In the genomic region with DNA sequence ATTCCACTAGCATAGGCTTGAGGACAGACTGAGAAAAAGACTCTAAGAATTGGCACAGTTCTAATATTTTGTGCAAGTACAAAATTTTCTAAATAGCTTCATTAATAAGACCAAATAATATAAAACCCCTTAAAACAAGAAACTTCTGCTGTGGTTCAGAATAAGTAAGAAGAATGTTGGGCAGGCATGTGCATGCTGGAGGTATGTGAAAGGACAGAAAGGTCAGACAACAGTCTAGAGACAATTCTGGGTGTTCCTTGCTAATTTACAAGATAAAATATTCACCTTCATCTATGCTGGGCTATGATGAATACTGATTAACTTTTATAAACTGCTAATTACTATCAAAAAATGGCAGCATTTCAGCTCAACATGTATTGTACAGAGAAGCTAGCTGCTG, we compare ENCODE assay signal across 27 cellular contexts. TPM values are rescaled to one million over a fixed set of nuclear protein-coding genes. Genes with fewer than 3 reads are reported as not detected.
DNase-seq lines count a peak whose midpoint lies in the region; ATAC-seq, FAIRE-seq and TF ChIP-seq lines count a peak whose summit lies in the region.
"Had no signal": no experiment of that assay in that cellular context is flagged by ENCODE, and none has a peak within 500 bp of the region (broad histone marks: within the 10 kb centered on the region; RNA-seq: fewer than 3 reads in every experiment).

No MANE protein-coding gene starts in this region.

- H3K27ac ChIP-seq in H1 (ENCODE audit: low read depth, low read length) (no peak overlapping the region), heart left ventricle (no peak overlapping the region)
- H3K27ac ChIP-seq: SJSA1 had no signal

- H3K4ac ChIP-seq in H1 (replicated peaks; ENCODE audit: insufficient read length, low read depth, low read length) = no peak overlapping the region

- peaks cover 27% of the 10 kb centered on the region for H3K9me3 Mint-ChIP-seq in mesothelial cell of epicardium

- H3K9ac ChIP-seq in H1 (replicated peaks in 1 of 4; ENCODE audit: extremely low read depth in 1 of 4, low read depth in 3 of 4, low read length in 3 of 4) = no peak overlapping the region

- no peak overlapping the region for H3K23ac ChIP-seq in H1 (ENCODE audit: insufficient read length)

- H3K4me3 Mint-ChIP-seq in T-helper 17 cell = no peak overlapping the region
- no peak overlapping the region for H3K4me3 Mint-ChIP-seq in mesothelial cell of epicardium
- H3K4me3 Mint-ChIP-seq: CD14-positive monocyte; CD8-positive, alpha-beta memory T cell had no signal

- no peak overlapping the region for H2BK15ac ChIP-seq in H1 (ENCODE audit: low read length)

- H3K14ac ChIP-seq in H1 (ENCODE audit: insufficient read length) = no peak overlapping the region

- H3K79me1 ChIP-seq in H1 (ENCODE audit: low read depth, low read length) = no peaks in the 10 kb centered on the region

- H3K4me1 ChIP-seq in H1 (replicated peaks in 1 of 4; ENCODE audit: control insufficient read depth in 3 of 4, insufficient read depth in 4 of 4, low read length in 3 of 4) (peaks cover 0 to 3% (median 0%) of the 10 kb centered on the region in 4 experiments; a peak in 1 of 7 replicates), heart left ventricle (peaks cover 0 to 8% (median 0%) of the 10 kb centered on the region in 12 donors)
- H3K4me1 ChIP-seq: SJSA1 had no signal

- H2AFZ ChIP-seq in H1 (ENCODE audit: low read length) = no peak overlapping the region

- intact Hi-C loops in heart left ventricle (cut with DNase I) = no loop called here

- no peak overlapping the region for H3K56ac ChIP-seq in H1 (replicated peaks; ENCODE audit: insufficient read length, low read depth, low read length)

- no peak for TF ChIP-seq POLR2A in H1 (IDR thresholded peaks at IDR 0.05; ENCODE audit: control extremely low read depth in 1 of 2, low read depth in 2 of 2, low read length in 2 of 2)
- no peak for TF ChIP-seq POLR2A in heart left ventricle (IDR thresholded peaks at IDR 0.05)

- H2BK20ac ChIP-seq in H1 (ENCODE audit: low read length) = no peak overlapping the region

- no peaks in the 10 kb centered on the region for H4K20me1 ChIP-seq in H1 (replicated peaks in 1 of 2; ENCODE audit: control insufficient read depth in 1 of 2, insufficient read depth in 2 of 2, low read length in 2 of 2)

- H4K91ac ChIP-seq in H1 (replicated peaks; ENCODE audit: insufficient read length, low read length) = no peak overlapping the region

- peaks cover 0 to 66% of the 10 kb centered on the region in 2 experiments; a peak in 3 of 4 replicates for H3K79me2 ChIP-seq in H1 (ENCODE audit: control insufficient read depth in 1 of 2, insufficient read depth in 2 of 2, low read length in 2 of 2)

- no peak overlapping the region for H3K18ac ChIP-seq in H1 (ENCODE audit: extremely low read depth, low read length)

- no peak overlapping the region for H3K4me2 ChIP-seq in H1 (ENCODE audit: insufficient read depth in 1 of 2, low read depth in 2 of 2, low read length in 2 of 2)

- H3K9me3 ChIP-seq in T-helper 17 cell (ENCODE audit: control insufficient read depth, low read length, poor library complexity, severe bottlenecking) = no peaks in the 10 kb centered on the region
- peaks cover 0 to 10% of the 10 kb centered on the region in 2 experiments; a peak in 2 of 4 replicates for H3K9me3 ChIP-seq in H1 (ENCODE audit: insufficient read depth in 2 of 2, low read depth in 1 of 2, low read length in 1 of 2)
- peaks cover 0 to 34% (median 16%) of the 10 kb centered on the region in 12 donors for H3K9me3 ChIP-seq in heart left ventricle

- H3K4me1 Mint-ChIP-seq in T-helper 17 cell = peaks cover 5% of the 10 kb centered on the region
- H3K4me1 Mint-ChIP-seq in mesothelial cell of epicardium = peaks cover 6% of the 10 kb centered on the region

- no peak overlapping the region for H2BK12ac ChIP-seq in H1 (ENCODE audit: low read depth, low read length)

- DNase-seq in T-helper 17 cell = no peak
- DNase-seq in H1 (ENCODE audit: low read depth in 1 of 2, low spot score in 2 of 2) = no peak
- no peak for DNase-seq in mesothelial cell of epicardium (ENCODE audit: low spot score in 2 of 2, unreplicated experiment in 2 of 2)
- DNase-seq in heart left ventricle = no peak
- no peak for DNase-seq in activated naive CD4-positive, alpha-beta T cell treated with anti-CD3 and anti-CD28 coated beads, Interleukin-2, amount 50 U/mL, for 16 hours
- DNase-seq: BE2C; CD8-positive, alpha-beta memory T cell; DMS 273 treated with DMSO at 0.1 percent for 48 hours; DMS79; KBM-7; MV-4-11; NCI-H1105; NCI-H146; NCI-H2029 treated with DMSO at 0.1 percent for 48 hours; NCI-H2227 treated with DMSO at 0.1 percent for 48 hours; NCI-H526 treated with DMSO at 0.1 percent for 48 hours; Right ventricle myocardium superior; RPMI8226 had no signal

- TF ChIP-seq RAD21 in H1 (IDR thresholded peaks at IDR 0.05 in 1 of 2, conservative IDR thresholded peaks at IDR 0.05 in 1 of 2; ENCODE audit: low read depth in 2 of 2, low read length in 2 of 2) = no peak

- H2BK5ac ChIP-seq in H1 (ENCODE audit: low read depth, low read length) = no peak overlapping the region

- H3K36me3 Mint-ChIP-seq in T-helper 17 cell (ENCODE audit: low read depth) = peaks cover 32% of the 10 kb centered on the region
- peaks cover 60% of the 10 kb centered on the region for H3K36me3 Mint-ChIP-seq in mesothelial cell of epicardium

- CTCF ChIA-PET in H1 (lab: Charles Lee; ENCODE audit: partially characterized antibody) = interaction anchor here (0.7 to 1.8 kb wide), 4 partner anchors 13 to 44 kb away, joined by 3 to 9 read pairs (median 4); a partner anchor contains a TSS

- no peak for FAIRE-seq in H1 (lab: Jason Lieb, UNC)
- FAIRE-seq: HTR-8/SVneo had no signal

- no peaks in the 10 kb centered on the region for H3K23me2 ChIP-seq in H1 (ENCODE audit: low read depth, low read length)

- no peak overlapping the region for H2BK120ac ChIP-seq in H1 (replicated peaks; ENCODE audit: low read depth, low read length)

- no peaks in the 10 kb centered on the region for H3K27me3 ChIP-seq in H1 (replicated peaks in 1 of 4; ENCODE audit: control insufficient read depth in 3 of 4, extremely low read depth in 1 of 4, insufficient read depth in 3 of 4, low read length in 3 of 4)
- H3K27me3 ChIP-seq in heart left ventricle = no peaks in the 10 kb centered on the region
- H3K27me3 ChIP-seq: BE2C, SJSA1 had no signal

- H4K5ac ChIP-seq in H1 (ENCODE audit: insufficient read length, low read depth, low read length) = peak overlapping the region; percentile 52

- TF ChIP-seq EP300 in H1 (IDR thresholded peaks at IDR 0.05; ENCODE audit: borderline replicate concordance in 1 of 2, low read depth in 2 of 2, low read length in 2 of 2) = no peak

- H3K36me3 ChIP-seq in H1 (ENCODE audit: control insufficient read depth in 2 of 4, insufficient read depth in 4 of 4, low read length in 3 of 4) (peaks cover 32 to 99% (median 71%) of the 10 kb centered on the region in 4 experiments), heart left ventricle (peaks cover 2 to 100% (median 89%) of the 10 kb centered on the region in 9 donors)

- ATAC-seq in T-helper 17 cell (no peak), heart left ventricle (no peak), HG02840 (IDR thresholded peaks at IDR 0.05; ENCODE audit: low FRiP score, unreplicated experiment) (no peak), esophagus mucosa (no peak)

- H3K27ac Mint-ChIP-seq in T-helper 17 cell (peak overlapping the region; percentile 12), mesothelial cell of epicardium (peak overlapping the region; percentile 54)

- no peak overlapping the region for H2AK5ac ChIP-seq in H1 (ENCODE audit: low read depth, low read length)

- H3K4me3 ChIP-seq in H1 (ENCODE audit: extremely low read depth in 1 of 4, insufficient read depth in 2 of 4, low read depth in 3 of 4, low read length in 4 of 4) (no peak overlapping the region), heart left ventricle (no peak overlapping the region)
- H3K4me3 ChIP-seq: SJSA1 had no signal

- no peak for TF ChIP-seq CTCF in H1 (IDR thresholded peaks at IDR 0.05; ENCODE audit: control extremely low read depth in 1 of 3, insufficient read depth in 1 of 3, low read depth in 1 of 3, low read length in 3 of 3)
- no peak for TF ChIP-seq CTCF in mesothelial cell of epicardium (IDR thresholded peaks at IDR 0.05; ENCODE audit: unreplicated experiment)
- TF ChIP-seq CTCF in heart left ventricle (IDR thresholded peaks at IDR 0.05) = no peak

- H3K27me3 Mint-ChIP-seq in T-helper 17 cell (no peaks in the 10 kb centered on the region), mesothelial cell of epicardium (ENCODE audit: low read depth) (no peaks in the 10 kb centered on the region)
- H3K27me3 Mint-ChIP-seq: CD8-positive, alpha-beta memory T cell had no signal

- POLR2A ChIA-PET in H1 (lab: Charles Lee; ENCODE audit: partially characterized antibody) = interaction anchor here (1.1 to 2.2 kb wide), 8 partner anchors 9 to 34 kb away, joined by 3 to 10 read pairs (median 4); a partner anchor contains a TSS

- no peak overlapping the region for H4K8ac ChIP-seq in H1 (ENCODE audit: extremely low read depth, insufficient read depth, low read length)

RNA-seq across cellular contexts. Expression of a gene that starts 14.9 kb away (rescaled TPM):
- total RNA-seq in T-helper 17 cell (10 to 100 TPM; 23.2 to 24.1 TPM), mesothelial cell of epicardium (not detected in 3 replicates), heart left ventricle (10 to 100 TPM; 32.1 to 64.1 (median 54.2) TPM), esophagus mucosa (23.6 TPM)
- total RNA-seq in H1 (2021; fragmentation: NEBNext Ultra II Directional; extraction: Animal tissue kit (Norgen Biotek cat#: 25700)) = 43.5 and 43.6 TPM in 2 replicates
- polyA plus RNA-seq in H1 (2011; rRNA removed) (20.5 and 27.3 TPM in 2 replicates), heart left ventricle (100 to 1,000 TPM in 1 of 2 donors, 10 to 100 TPM in 1; 35.1 to 118 TPM)
- 26.4 TPM for polyA plus RNA-seq in H1 (2011; cell fraction: cytosol; rRNA removed)
- 10.7 TPM for polyA plus RNA-seq in H1 (2011; cell fraction: nucleus; rRNA removed)
- 20.0 to 27.4 TPM (median 23.2 TPM) in 4 replicates for polyA plus RNA-seq in H1 (2012, experiment 1 of 2)
- polyA plus RNA-seq in H1 (2012, experiment 2 of 2) = 3.5 TPM
- polyA plus RNA-seq in H1 (2013, experiment 1 of 2) = 65.8 TPM
- polyA plus RNA-seq in H1 (2013, experiment 2 of 2) = 67.5 TPM
- 10.3 and 11.3 TPM in 2 replicates for polyA minus RNA-seq in H1 (2011; rRNA and poly(A)+ RNA removed)
- 6.0 TPM for polyA minus RNA-seq in H1 (2011; cell fraction: cytosol; rRNA and poly(A)+ RNA removed)
- polyA minus RNA-seq in H1 (2011; cell fraction: nucleus; rRNA and poly(A)+ RNA removed) = 13.0 TPM

RNA-seq across cellular contexts. Expression of a gene that starts 20.2 kb away (rescaled TPM):
- total RNA-seq in T-helper 17 cell (10 to 100 TPM; 39.8 to 72.2 TPM), mesothelial cell of epicardium (39.1 to 41.1 TPM (median 40.8 TPM) in 3 replicates), heart left ventricle (10 to 100 TPM; 17.4 to 31.5 (median 25.3) TPM), esophagus mucosa (30.8 TPM)
- 186 and 201 TPM in 2 replicates for total RNA-seq in H1 (2021; fragmentation: NEBNext Ultra II Directional; extraction: Animal tissue kit (Norgen Biotek cat#: 25700))
- polyA plus RNA-seq in H1 (2011; rRNA removed) (14.7 and 19.1 TPM in 2 replicates), heart left ventricle (10 to 100 TPM; 34.6 to 50.9 TPM)
- 51.8 TPM for polyA plus RNA-seq in H1 (2011; cell fraction: cytosol; rRNA removed)
- 21.0 TPM for polyA plus RNA-seq in H1 (2011; cell fraction: nucleus; rRNA removed)
- polyA plus RNA-seq in H1 (2012, experiment 1 of 2) = 107 to 213 TPM (median 119 TPM) in 4 replicates
- polyA plus RNA-seq in H1 (2012, experiment 2 of 2) = 17.0 TPM
- 165 TPM for polyA plus RNA-seq in H1 (2013, experiment 1 of 2)
- 155 TPM for polyA plus RNA-seq in H1 (2013, experiment 2 of 2)
- 66.2 and 97.0 TPM in 2 replicates for polyA minus RNA-seq in H1 (2011; rRNA and poly(A)+ RNA removed)
- polyA minus RNA-seq in H1 (2011; cell fraction: cytosol; rRNA and poly(A)+ RNA removed) = 53.7 TPM
- 108 TPM for polyA minus RNA-seq in H1 (2011; cell fraction: nucleus; rRNA and poly(A)+ RNA removed)

RNA-seq across cellular contexts. Expression of a gene that starts 20.2 kb away (rescaled TPM):
- total RNA-seq in T-helper 17 cell (10 to 100 TPM; 22.3 to 23.2 TPM), mesothelial cell of epicardium (26.5 to 31.3 TPM (median 27.0 TPM) in 3 replicates), heart left ventricle (10 to 100 TPM; 15.8 to 33.0 (median 22.2) TPM), esophagus mucosa (6.9 TPM)
- 46.8 and 56.0 TPM in 2 replicates for total RNA-seq in H1 (2021; fragmentation: NEBNext Ultra II Directional; extraction: Animal tissue kit (Norgen Biotek cat#: 25700))
- polyA plus RNA-seq in H1 (2011; rRNA removed) (34.0 and 50.2 TPM in 2 replicates), heart left ventricle (10 to 100 TPM; 18.6 to 19.5 TPM)
- 57.3 TPM for polyA plus RNA-seq in H1 (2011; cell fraction: cytosol; rRNA removed)
- polyA plus RNA-seq in H1 (2011; cell fraction: nucleus; rRNA removed) = 59.4 TPM
- polyA plus RNA-seq in H1 (2012, experiment 1 of 2) = 59.6 to 93.2 TPM (median 63.5 TPM) in 4 replicates
- 8.7 TPM for polyA plus RNA-seq in H1 (2012, experiment 2 of 2)
- 32.4 TPM for polyA plus RNA-seq in H1 (2013, experiment 1 of 2)
- 27.8 TPM for polyA plus RNA-seq in H1 (2013, experiment 2 of 2)
- 43.5 and 55.3 TPM in 2 replicates for polyA minus RNA-seq in H1 (2011; rRNA and poly(A)+ RNA removed)
- 18.1 TPM for polyA minus RNA-seq in H1 (2011; cell fraction: cytosol; rRNA and poly(A)+ RNA removed)
- polyA minus RNA-seq in H1 (2011; cell fraction: nucleus; rRNA and poly(A)+ RNA removed) = 54.8 TPM

RNA-seq across cellular contexts. Expression of a gene that starts 22.7 kb away (rescaled TPM):
- total RNA-seq in T-helper 17 cell = not detected
- not detected in 2 replicates for total RNA-seq in H1 (2021; fragmentation: NEBNext Ultra II Directional; extraction: Animal tissue kit (Norgen Biotek cat#: 25700))
- not detected in 2 replicates for polyA plus RNA-seq in H1 (2011; rRNA removed)
- polyA plus RNA-seq in H1 (2011; cell fraction: cytosol; rRNA removed) = not detected
- polyA plus RNA-seq in H1 (2011; cell fraction: nucleus; rRNA removed) = not detected
- not detected in 4 replicates for polyA plus RNA-seq in H1 (2012, experiment 1 of 2)
- not detected for polyA plus RNA-seq in H1 (2012, experiment 2 of 2)
- polyA plus RNA-seq in H1 (2013, experiment 1 of 2) = not detected
- not detected for polyA plus RNA-seq in H1 (2013, experiment 2 of 2)
- polyA minus RNA-seq in H1 (2011; rRNA and poly(A)+ RNA removed) = 0.17 TPM in 1 of 2 replicates, not detected in the other
- not detected for polyA minus RNA-seq in H1 (2011; cell fraction: cytosol; rRNA and poly(A)+ RNA removed)
- polyA minus RNA-seq in H1 (2011; cell fraction: nucleus; rRNA and poly(A)+ RNA removed) = not detected
- not detected in 3 replicates for total RNA-seq in mesothelial cell of epicardium
- not detected for total RNA-seq in heart left ventricle
- polyA plus RNA-seq in heart left ventricle = not detected
- not detected for total RNA-seq in esophagus mucosa
- total RNA-seq: A673; CD8-positive, alpha-beta memory T cell; LHCN-M2; MCF 10A; NCI-H460; Right ventricle myocardium superior had no signal
- polyA plus RNA-seq: CD14-positive monocyte; CD8-positive, alpha-beta memory T cell had no signal

RNA-seq across cellular contexts. Expression of a gene that starts 54.4 kb away (rescaled TPM):
- total RNA-seq in T-helper 17 cell (10 to 100 TPM; 27.0 to 40.3 TPM), mesothelial cell of epicardium (65.7 to 66.8 TPM (median 66.7 TPM) in 3 replicates), heart left ventricle (10 to 100 TPM; 12.5 to 38.2 (median 19.6) TPM), esophagus mucosa (15.4 TPM)
- total RNA-seq in H1 (2021; fragmentation: NEBNext Ultra II Directional; extraction: Animal tissue kit (Norgen Biotek cat#: 25700)) = 46.3 and 46.9 TPM in 2 replicates
- polyA plus RNA-seq in H1 (2011; rRNA removed) (6.8 and 13.1 TPM in 2 replicates), heart left ventricle (1 to 10 TPM; 4.9 to 5.0 TPM)
- polyA plus RNA-seq in H1 (2011; cell fraction: cytosol; rRNA removed) = 11.5 TPM
- polyA plus RNA-seq in H1 (2011; cell fraction: nucleus; rRNA removed) = 6.3 TPM
- polyA plus RNA-seq in H1 (2012, experiment 1 of 2) = 8.3 to 20.3 TPM (median 10.9 TPM) in 4 replicates
- polyA plus RNA-seq in H1 (2012, experiment 2 of 2) = 1.5 TPM
- polyA plus RNA-seq in H1 (2013, experiment 1 of 2) = 27.0 TPM
- polyA plus RNA-seq in H1 (2013, experiment 2 of 2) = 27.1 TPM
- polyA minus RNA-seq in H1 (2011; rRNA and poly(A)+ RNA removed) = 19.4 and 29.9 TPM in 2 replicates
- polyA minus RNA-seq in H1 (2011; cell fraction: cytosol; rRNA and poly(A)+ RNA removed) = 17.4 TPM
- 33.2 TPM for polyA minus RNA-seq in H1 (2011; cell fraction: nucleus; rRNA and poly(A)+ RNA removed)

Comparison
In these comparisons a context has a peak if more than half of its experiments do, and no peak if none do; other contexts are left out.
1. RNA of a gene that starts 14.9 kb away (total RNA-seq): 32.1 to 64.1 TPM in heart left ventricle, 43.5 to 43.6 TPM in H1, 23.2 to 24.1 TPM in T-helper 17 cell and 23.6 TPM in esophagus mucosa (single experiment); not detected in mesothelial cell of epicardium; every median in the first group is over 10 times any median in the second.